Comparison of ENCODE assay signal across 10 cellular contexts in genomic region chr4:36322921-36323354, GRCh38. TPM values are rescaled to one million over a fixed set of nuclear protein-coding genes. Genes with fewer than 3 reads are reported as not detected.
DNase-seq lines count a peak whose midpoint lies in the region; ATAC-seq and TF ChIP-seq lines count a peak whose summit lies in the region.
"Had no signal": no experiment of that assay in that cellular context is flagged by ENCODE, and none has a peak within 500 bp of the region (broad histone marks: within the 10 kb centered on the region; RNA-seq: fewer than 3 reads in every experiment).

No MANE protein-coding gene starts in this region.

- H3K4me1 Mint-ChIP-seq in T-helper 2 cell treated with Interferon-gamma antibody and Interleukin-4, amounts not matched to agents 5 μg/mL and 100 μg/mL, for 36 hours (ENCODE audit: low read depth): peaks cover 65% of the 10 kb centered on the region

- no peak overlapping the region for H3K27ac ChIP-seq in lung (ENCODE audit: low read depth in 1 of 2, low read length in 1 of 2)
- H3K27ac ChIP-seq: SJSA1 had no signal

- H3K36me3 Mint-ChIP-seq in T-helper 2 cell treated with Interferon-gamma antibody and Interleukin-4, amounts not matched to agents 5 μg/mL and 100 μg/mL, for 36 hours (ENCODE audit: low read depth): no peaks in the 10 kb centered on the region

- H3K4me3 ChIP-seq in GM12865 (ENCODE audit: low read depth, low read length): peak overlapping the region; percentile 27; the same call in 1 of the 2 replicates
- H3K4me3 ChIP-seq in lung: no peak overlapping the region
- no peak overlapping the region for H3K4me3 ChIP-seq in HAP-1
- H3K4me3 ChIP-seq: SJSA1 had no signal

- 34 to 50% methylated on average over 7 of the region's 7 CpGs for WGBS in lung, 2 donors

- DNase-seq in GM12865 (ENCODE audit: low read depth): peak; percentile 71
- DNase-seq in T-helper 2 cell treated with Interferon-gamma antibody and Interleukin-4, amounts not matched to agents 5 μg/mL and 100 μg/mL, for 36 hours (ENCODE audit: low spot score): peak; percentile 75
- DNase-seq in lung (ENCODE audit: low spot score): no peak
- no peak for DNase-seq in occipital lobe (lab: John Stamatoyannopoulos, UW)
- no peak for DNase-seq in NCI-H69 (lab: John Stamatoyannopoulos, UW)
- no peak for DNase-seq in HAP-1 (ENCODE audit: low spot score in 2 of 2)
- no peak for DNase-seq in LoVo (ENCODE audit: low spot score)

- no peaks in the 10 kb centered on the region for H3K27me3 ChIP-seq in lung (ENCODE audit: control insufficient read depth, insufficient read depth)
- no peaks in the 10 kb centered on the region for H3K27me3 ChIP-seq in HAP-1 (ENCODE audit: low read depth)
- H3K27me3 ChIP-seq: SJSA1 had no signal

- in situ Hi-C loops in HAP-1 (cut with MboI; ENCODE audit: low sequenced_read_pairs): no loop called here

- TF ChIP-seq CTCF in GM12865 (IDR thresholded peaks at IDR 0.05; ENCODE audit: insufficient read depth, low read depth, low read length, missing control alignments) (no peak), lung (IDR thresholded peaks at IDR 0.05; ENCODE audit: control extremely low read depth, extremely low read depth) (no peak)

- peak; percentile 28 for ATAC-seq in GM21717 (IDR thresholded peaks at IDR 0.05; ENCODE audit: unreplicated experiment)
- ATAC-seq in lung (ENCODE audit: insufficient read depth, low FRiP score): peak; percentile 37

- H3K27me3 Mint-ChIP-seq in T-helper 2 cell treated with Interferon-gamma antibody and Interleukin-4, amounts not matched to agents 5 μg/mL and 100 μg/mL, for 36 hours (ENCODE audit: low read depth): no peaks in the 10 kb centered on the region

- H3K4me3 Mint-ChIP-seq in T-helper 2 cell treated with Interferon-gamma antibody and Interleukin-4, amounts not matched to agents 5 μg/mL and 100 μg/mL, for 36 hours: peak overlapping the region; percentile 23

- H3K4me1 ChIP-seq in lung (ENCODE audit: control insufficient read depth in 2 of 2, insufficient read depth in 2 of 2, low read length in 2 of 2) (no peaks in the 10 kb centered on the region), HAP-1 (no peaks in the 10 kb centered on the region)
- H3K4me1 ChIP-seq: SJSA1 had no signal

- peak overlapping the region; percentile 82 for H3K27ac Mint-ChIP-seq in T-helper 2 cell treated with Interferon-gamma antibody and Interleukin-4, amounts not matched to agents 5 μg/mL and 100 μg/mL, for 36 hours

- no peaks in the 10 kb centered on the region for H3K36me3 ChIP-seq in lung (ENCODE audit: control insufficient read depth in 2 of 2, insufficient read depth in 2 of 2, low read length in 2 of 2)
- no peaks in the 10 kb centered on the region for H3K36me3 ChIP-seq in HAP-1 (replicated peaks)
- H3K36me3 ChIP-seq: SJSA1 had no signal

- H3K9me3 Mint-ChIP-seq in T-helper 2 cell treated with Interferon-gamma antibody and Interleukin-4, amounts not matched to agents 5 μg/mL and 100 μg/mL, for 36 hours: no peaks in the 10 kb centered on the region

- H3K9me3 ChIP-seq in lung (ENCODE audit: control insufficient read depth in 2 of 2, insufficient read depth in 1 of 2, low read length in 1 of 2) (no peaks in the 10 kb centered on the region), HAP-1 (no peaks in the 10 kb centered on the region)
- H3K9me3 ChIP-seq: SJSA1 had no signal

RNA-seq across cellular contexts. Expression of gene DTHD1, which starts 41.5 kb away (rescaled TPM):
- 10 to 100 TPM; 15.5 to 33.4 TPM for total RNA-seq in lung
- polyA plus RNA-seq in lung: 1 to 10 TPM; 1.5 to 2.7 TPM
- total RNA-seq in occipital lobe: 0.94 TPM
- total RNA-seq: HT1080, SJSA1 had no signal

Comparison
In these comparisons a context has a peak if more than half of its experiments do, and no peak if none do; other contexts are left out.
1. DNase-seq: peak in GM12865 (single experiment) and T-helper 2 cell treated with Interferon-gamma antibody and Interleukin-4, amounts not matched to agents 5 μg/mL and 100 μg/mL, for 36 hours (single experiment); none in lung (single experiment), occipital lobe (single experiment), NCI-H69 (single experiment), HAP-1 (0 of 2) and LoVo (single experiment).